ENCODE assay signal across 2 cellular contexts in genomic region chr1:214019499-214019898, GRCh38.
TF ChIP-seq lines count a peak whose summit lies in the region.

No MANE protein-coding gene starts in this region.

TF ChIP-seq in HepG2, 621 proteins besides CTCF, POLR2A, EP300 and RAD21:
- TF ChIP-seq AGO2 (optimal IDR thresholded peaks at IDR 0.05; ENCODE audit: low read depth, low read length) (peak; percentile 84), POLR2G (IDR thresholded peaks at IDR 0.05; ENCODE audit: low read depth, low read length) (no peak)
- TF ChIP-seq, protein P1, sequence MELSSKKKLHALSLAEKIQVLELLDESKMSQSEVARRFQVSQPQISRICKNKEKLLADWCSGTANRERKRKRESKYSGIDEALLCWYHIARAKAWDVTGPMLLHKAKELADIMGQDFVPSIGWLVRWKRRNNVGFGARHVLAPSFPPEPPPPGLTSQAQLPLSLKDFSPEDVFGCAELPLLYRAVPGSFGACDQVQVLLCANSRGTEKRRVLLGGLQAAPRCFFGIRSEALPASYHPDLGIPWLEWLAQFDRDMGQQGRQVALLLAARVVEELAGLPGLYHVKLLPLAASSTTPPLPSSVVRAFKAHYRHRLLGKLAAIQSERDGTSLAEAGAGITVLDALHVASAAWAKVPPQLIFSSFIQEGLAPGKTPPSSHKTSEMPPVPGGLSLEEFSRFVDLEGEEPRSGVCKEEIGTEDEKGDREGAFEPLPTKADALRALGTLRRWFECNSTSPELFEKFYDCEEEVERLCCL (CRISPR knock-in tag; IDR thresholded peaks at IDR 0.05; ENCODE audit: borderline replicate concordance), result no peak
- TF ChIP-seq, protein P2, sequence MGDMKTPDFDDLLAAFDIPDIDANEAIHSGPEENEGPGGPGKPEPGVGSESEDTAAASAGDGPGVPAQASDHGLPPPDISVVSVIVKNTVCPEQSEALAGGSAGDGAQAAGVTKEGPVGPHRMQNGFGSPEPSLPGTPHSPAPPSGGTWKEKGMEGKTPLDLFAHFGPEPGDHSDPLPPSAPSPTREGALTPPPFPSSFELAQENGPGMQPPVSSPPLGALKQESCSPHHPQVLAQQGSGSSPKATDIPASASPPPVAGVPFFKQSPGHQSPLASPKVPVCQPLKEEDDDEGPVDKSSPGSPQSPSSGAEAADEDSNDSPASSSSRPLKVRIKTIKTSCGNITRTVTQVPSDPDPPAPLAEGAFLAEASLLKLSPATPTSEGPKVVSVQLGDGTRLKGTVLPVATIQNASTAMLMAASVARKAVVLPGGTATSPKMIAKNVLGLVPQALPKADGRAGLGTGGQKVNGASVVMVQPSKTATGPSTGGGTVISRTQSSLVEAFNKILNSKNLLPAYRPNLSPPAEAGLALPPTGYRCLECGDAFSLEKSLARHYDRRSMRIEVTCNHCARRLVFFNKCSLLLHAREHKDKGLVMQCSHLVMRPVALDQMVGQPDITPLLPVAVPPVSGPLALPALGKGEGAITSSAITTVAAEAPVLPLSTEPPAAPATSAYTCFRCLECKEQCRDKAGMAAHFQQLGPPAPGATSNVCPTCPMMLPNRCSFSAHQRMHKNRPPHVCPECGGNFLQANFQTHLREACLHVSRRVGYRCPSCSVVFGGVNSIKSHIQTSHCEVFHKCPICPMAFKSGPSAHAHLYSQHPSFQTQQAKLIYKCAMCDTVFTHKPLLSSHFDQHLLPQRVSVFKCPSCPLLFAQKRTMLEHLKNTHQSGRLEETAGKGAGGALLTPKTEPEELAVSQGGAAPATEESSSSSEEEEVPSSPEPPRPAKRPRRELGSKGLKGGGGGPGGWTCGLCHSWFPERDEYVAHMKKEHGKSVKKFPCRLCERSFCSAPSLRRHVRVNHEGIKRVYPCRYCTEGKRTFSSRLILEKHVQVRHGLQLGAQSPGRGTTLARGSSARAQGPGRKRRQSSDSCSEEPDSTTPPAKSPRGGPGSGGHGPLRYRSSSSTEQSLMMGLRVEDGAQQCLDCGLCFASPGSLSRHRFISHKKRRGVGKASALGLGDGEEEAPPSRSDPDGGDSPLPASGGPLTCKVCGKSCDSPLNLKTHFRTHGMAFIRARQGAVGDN (CRISPR knock-in tag; IDR thresholded peaks at IDR 0.05), result peak; percentile 26; the same call in 1 of the 2 replicates
TF ChIP-seq in HepG2: peak in this region for 2.

TF ChIP-seq in H1, 55 proteins besides CTCF, POLR2A, EP300 and RAD21:
- no peak for TF ChIP-seq NRF1 (IDR thresholded peaks at IDR 0.05; ENCODE audit: low read depth, low read length)
- no peak for TF ChIP-seq SUZ12 (IDR thresholded peaks at IDR 0.05; ENCODE audit: low read length)
- TF ChIP-seq POLR2AphosphoS5 (IDR thresholded peaks at IDR 0.05; ENCODE audit: low read depth, low read length), result no peak
- no peak for TF ChIP-seq KDM1A (IDR thresholded peaks at IDR 0.05; ENCODE audit: borderline replicate concordance, low read length)
- TF ChIP-seq CHD7 (IDR thresholded peaks at IDR 0.05; ENCODE audit: insufficient replicate concordance, low read length), result no peak
- no peak for TF ChIP-seq FOSL1 (IDR thresholded peaks at IDR 0.05; ENCODE audit: insufficient read depth, low read depth, low read length)
- TF ChIP-seq CEBPB (IDR thresholded peaks at IDR 0.05; ENCODE audit: low read depth, low read length), result no peak
- no peak for TF ChIP-seq CHD1 (IDR thresholded peaks at IDR 0.05; ENCODE audit: low read depth, low read length)
- TF ChIP-seq TBP (IDR thresholded peaks at IDR 0.05; ENCODE audit: low read depth, low read length), result no peak
- TF ChIP-seq KDM4A (IDR thresholded peaks at IDR 0.05; ENCODE audit: low read depth, low read length, severe bottlenecking), result no peak
- TF ChIP-seq ZNF274 (IDR thresholded peaks at IDR 0.05; ENCODE audit: borderline replicate concordance, extremely low read depth, low read length), result no peak
- TF ChIP-seq SP4 (IDR thresholded peaks at IDR 0.05; ENCODE audit: low read length), result no peak
- no peak for TF ChIP-seq TCF12 (IDR thresholded peaks at IDR 0.05; ENCODE audit: low read depth, low read length)
- TF ChIP-seq RBBP5 (IDR thresholded peaks at IDR 0.05; ENCODE audit: borderline replicate concordance, low read depth, low read length), result no peak
TF ChIP-seq in H1: peak in this region for 0.
